ENCODE assay signal across 14 cellular contexts in the genomic region with DNA sequence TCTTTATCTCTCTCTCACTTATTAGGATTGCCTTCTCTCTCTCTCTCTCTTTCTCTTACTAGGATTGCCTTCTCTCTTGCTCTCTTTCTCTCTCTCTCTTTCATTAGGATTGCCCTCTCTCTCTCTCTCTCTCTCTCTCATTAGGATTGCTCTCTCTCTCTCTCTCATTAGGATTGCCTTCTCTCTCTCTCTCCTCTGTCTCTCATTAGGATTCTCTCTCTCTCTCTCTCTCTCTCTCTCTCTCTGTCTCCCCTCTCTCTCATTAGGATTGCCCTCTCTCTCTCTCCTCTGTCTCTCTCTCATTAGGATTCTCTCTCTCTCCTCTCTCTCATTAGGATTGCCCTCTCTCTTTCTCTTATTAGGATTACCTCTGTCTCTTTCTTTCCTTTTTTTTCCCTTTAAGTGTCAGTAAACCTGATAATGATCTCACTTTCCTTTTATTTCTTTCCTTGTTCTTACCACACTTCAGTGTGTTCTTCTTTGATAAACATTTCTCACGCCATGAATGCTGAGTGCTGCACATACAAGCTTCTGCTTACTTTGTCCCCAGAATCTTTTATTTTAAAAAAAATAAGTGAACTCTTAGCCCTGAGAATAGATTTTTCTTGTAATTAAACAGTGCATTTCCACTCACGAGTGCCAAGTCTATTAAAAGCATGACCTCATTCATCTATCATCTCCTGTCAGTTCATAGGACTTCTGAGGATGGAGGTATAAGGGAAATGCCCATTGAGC.
"Had no signal": no experiment of that assay in that cellular context is flagged by ENCODE, and none has a peak within 500 bp of the region (broad histone marks: within the 10 kb centered on the region; RNA-seq: fewer than 3 reads in every experiment).

No MANE protein-coding gene starts in this region.

- H3K36me3 Mint-ChIP-seq: stimulated activated memory B cell treated with anti-CD40 and anti-IgM and Interleukin-4, amounts not matched to agents 10 μg/mL and 1 μg/mL and 100 μg/mL, for 72 hours had no signal

- H3K36me3 ChIP-seq: brain microvascular endothelial cell, right atrium auricular region had no signal

- H3K4me3 ChIP-seq: coronary artery, right atrium auricular region had no signal

- H3K9me3 ChIP-seq: right atrium auricular region had no signal

- H3K27ac Mint-ChIP-seq: activated naive CD8-positive, alpha-beta T cell treated with anti-CD3 and anti-CD28 coated beads, Interleukin-2, amount 10 ng/mL, durations not matched to agents 7 days and 5 days; nephron; progenitor cell of endocrine pancreas; stimulated activated memory B cell treated with anti-CD40 and anti-IgM and Interleukin-4, amounts not matched to agents 10 μg/mL and 1 μg/mL and 100 μg/mL, for 72 hours had no signal

- H3K4me1 ChIP-seq: right atrium auricular region had no signal

- H3K27ac ChIP-seq: brain microvascular endothelial cell, coronary artery, right atrium auricular region had no signal

- H3K4me1 Mint-ChIP-seq: central memory CD8-positive, alpha-beta T cell; nephron; stimulated activated memory B cell treated with anti-CD40 and anti-IgM and Interleukin-4, amounts not matched to agents 10 μg/mL and 1 μg/mL and 100 μg/mL, for 72 hours had no signal

- DNase-seq: activated CD4-positive, alpha-beta T cell treated with anti-CD3 and anti-CD28 coated beads, Interleukin-2, amount 50 U/mL, for 1 hour; activated CD8-positive, alpha-beta memory T cell treated with anti-CD3 and anti-CD28 coated beads for 24 hours; activated gamma-delta T cell treated with Interleukin-2 at 50 U/mL for 16 hours; activated naive CD8-positive, alpha-beta T cell treated with anti-CD3 and anti-CD28 coated beads, Interleukin-2, amount 10 ng/mL, durations not matched to agents 7 days and 5 days; brain microvascular endothelial cell; occipital lobe; stimulated activated CD4-positive, alpha-beta T cell treated with anti-CD3 and anti-CD28 coated beads, Interleukin-2, amount 100 ng/mL, for 48 hours had no signal

- H3K27me3 ChIP-seq: brain microvascular endothelial cell, right atrium auricular region had no signal

- H3K4me3 Mint-ChIP-seq: activated naive CD8-positive, alpha-beta T cell treated with anti-CD3 and anti-CD28 coated beads, Interleukin-2, amount 10 ng/mL, durations not matched to agents 7 days and 5 days; central memory CD8-positive, alpha-beta T cell; nephron; stimulated activated memory B cell treated with anti-CD40 and anti-IgM and Interleukin-4, amounts not matched to agents 10 μg/mL and 1 μg/mL and 100 μg/mL, for 72 hours had no signal

- ATAC-seq: activated CD4-positive, CD25-positive, alpha-beta regulatory T cell treated with anti-CD3 and anti-CD28 coated beads, Interleukin-2, amount 50 U/mL, for 24 hours had no signal

- H3K27me3 Mint-ChIP-seq: progenitor cell of endocrine pancreas had no signal

- H3K9me3 Mint-ChIP-seq: activated naive CD8-positive, alpha-beta T cell treated with anti-CD3 and anti-CD28 coated beads, Interleukin-2, amount 10 ng/mL, durations not matched to agents 7 days and 5 days; central memory CD8-positive, alpha-beta T cell; nephron; stimulated activated memory B cell treated with anti-CD40 and anti-IgM and Interleukin-4, amounts not matched to agents 10 μg/mL and 1 μg/mL and 100 μg/mL, for 72 hours had no signal
